ENCODE assay signal across 13 cellular contexts in genomic region chr9:41077586-41077985, GRCh38. TPM values are rescaled to one million over a fixed set of nuclear protein-coding genes. Genes with fewer than 3 reads are reported as not detected.
"Had no signal": no experiment of that assay in that cellular context is flagged by ENCODE, and none has a peak within 500 bp of the region (broad histone marks: within the 10 kb centered on the region; RNA-seq: fewer than 3 reads in every experiment).

No MANE protein-coding gene starts in this region.

RNA-seq across cellular contexts. Expression of gene FOXD4L6, which starts 50.9 kb away (rescaled TPM):
- total RNA-seq: activated B cell treated with CpG ODN at 0.5 μM for 24 hours; activated T-cell treated with anti-CD3 and anti-CD28 coated beads, Interleukin-2, amount 50 U/mL, for 4 hours; activated T-helper 17 cell treated with anti-CD3 and anti-CD28 coated beads, Interleukin-2, amount 50 U/mL, for 72 hours; gastroesophageal sphincter; hepatocyte; left ventricle myocardium superior; mesothelial cell of epicardium; osteocyte; posterior vena cava; right lobe of liver; testis; transverse colon; urinary bladder had no signal
- polyA plus RNA-seq: hepatocyte, urinary bladder had no signal
